17 cellular contexts compared by ENCODE assay signal in genomic region chr11:10902756-10903155, GRCh38. TPM values are rescaled to one million over a fixed set of nuclear protein-coding genes. Genes with fewer than 3 reads are reported as not detected.
DNase-seq lines count a peak whose midpoint lies in the region; ATAC-seq and TF ChIP-seq lines count a peak whose summit lies in the region.
"Had no signal": no experiment of that assay in that cellular context is flagged by ENCODE, and none has a peak within 500 bp of the region (broad histone marks: within the 10 kb centered on the region; RNA-seq: fewer than 3 reads in every experiment).

No MANE protein-coding gene starts in this region.

- H3K27ac ChIP-seq in psoas muscle (peak overlapping the region; percentile 91), upper lobe of left lung (peak overlapping the region in 1 of 4 donors; percentile 37)
- H3K27ac ChIP-seq: BLaER1, pancreas, SK-N-MC had no signal

- H3K27me3 ChIP-seq in psoas muscle (ENCODE audit: insufficient read depth in 3 of 3, low read length in 2 of 3): no peaks in the 10 kb centered on the region
- H3K27me3 ChIP-seq in upper lobe of left lung: no peaks in the 10 kb centered on the region
- H3K27me3 ChIP-seq: BLaER1, pancreas had no signal

- no peak overlapping the region for H3K4me3 Mint-ChIP-seq in dendritic cell treated with granulocyte-macrophage colony-stimulating factor and Interleukin-4, amounts not matched to agents 40 ng/mL and 50 ng/mL, for 4 days
- no peak overlapping the region for H3K4me3 Mint-ChIP-seq in effector memory CD8-positive, alpha-beta T cell
- H3K4me3 Mint-ChIP-seq: activated naive CD8-positive, alpha-beta T cell treated with anti-CD3 and anti-CD28 coated beads for 36 hours; H9; naive thymus-derived CD8-positive, alpha-beta T cell had no signal

- DNase-seq in AML-193 (lab: John Stamatoyannopoulos, UW) (peak; percentile 18 to 41), OCI-M1 (lab: John Stamatoyannopoulos, UW) (peak; percentile 51), psoas muscle (no peak), dermis blood vessel endothelial cell (no peak), upper lobe of left lung (no peak)
- no peak for DNase-seq in effector memory CD8-positive, alpha-beta T cell
- DNase-seq: activated naive CD8-positive, alpha-beta T cell treated with anti-CD3 and anti-CD28 coated beads for 36 hours; H9; islet precursor cell; naive thymus-derived CD8-positive, alpha-beta T cell; pancreas; stimulated activated naive CD8-positive, alpha-beta T cell treated with anti-CD3 and anti-CD28 coated beads, Interleukin-15, Interleukin-2, amounts not matched to agents 100 U/mL and 50 U/mL, for 24 hours had no signal

- H3K4me1 Mint-ChIP-seq in dendritic cell treated with granulocyte-macrophage colony-stimulating factor and Interleukin-4, amounts not matched to agents 40 ng/mL and 50 ng/mL, for 4 days (ENCODE audit: low read depth): peaks cover 62% of the 10 kb centered on the region
- peaks cover 0 to 3% of the 10 kb centered on the region in 2 donors for H3K4me1 Mint-ChIP-seq in effector memory CD8-positive, alpha-beta T cell (ENCODE audit: low read depth in 2 of 2)

- 89 to 94% (median 92%) methylated on average over 8 of the region's 8 CpGs for WGBS in psoas muscle, 3 donors
- 72 to 76% methylated on average over 8 of the region's 8 CpGs for WGBS in upper lobe of left lung, 2 donors

- no peaks in the 10 kb centered on the region for H3K9me3 Mint-ChIP-seq in dendritic cell treated with granulocyte-macrophage colony-stimulating factor and Interleukin-4, amounts not matched to agents 40 ng/mL and 50 ng/mL, for 4 days
- H3K9me3 Mint-ChIP-seq in effector memory CD8-positive, alpha-beta T cell: no peaks in the 10 kb centered on the region
- H3K9me3 Mint-ChIP-seq: activated naive CD8-positive, alpha-beta T cell treated with anti-CD3 and anti-CD28 coated beads for 36 hours; naive thymus-derived CD8-positive, alpha-beta T cell had no signal

- H3K4me1 ChIP-seq in psoas muscle (peaks cover 17% of the 10 kb centered on the region), upper lobe of left lung (peaks cover 23 to 41% (median 36%) of the 10 kb centered on the region in 4 donors)
- H3K4me1 ChIP-seq: BLaER1 had no signal

- peaks cover 5% of the 10 kb centered on the region for H3K36me3 Mint-ChIP-seq in dendritic cell treated with granulocyte-macrophage colony-stimulating factor and Interleukin-4, amounts not matched to agents 40 ng/mL and 50 ng/mL, for 4 days (ENCODE audit: low read depth)
- no peaks in the 10 kb centered on the region for H3K36me3 Mint-ChIP-seq in effector memory CD8-positive, alpha-beta T cell (ENCODE audit: insufficient read depth)
- H3K36me3 Mint-ChIP-seq: activated naive CD8-positive, alpha-beta T cell treated with anti-CD3 and anti-CD28 coated beads for 36 hours; naive thymus-derived CD8-positive, alpha-beta T cell had no signal

- no peak for TF ChIP-seq CTCF in psoas muscle (IDR thresholded peaks at IDR 0.05)
- TF ChIP-seq CTCF in upper lobe of left lung (IDR thresholded peaks at IDR 0.05): no peak

- H3K27me3 Mint-ChIP-seq in dendritic cell treated with granulocyte-macrophage colony-stimulating factor and Interleukin-4, amounts not matched to agents 40 ng/mL and 50 ng/mL, for 4 days: no peaks in the 10 kb centered on the region
- H3K27me3 Mint-ChIP-seq in effector memory CD8-positive, alpha-beta T cell: peaks cover 23 to 53% of the 10 kb centered on the region in 2 donors
- H3K27me3 Mint-ChIP-seq: activated naive CD8-positive, alpha-beta T cell treated with anti-CD3 and anti-CD28 coated beads for 36 hours had no signal

- TF ChIP-seq POLR2A in upper lobe of left lung (IDR thresholded peaks at IDR 0.05): no peak

- H3K27ac Mint-ChIP-seq in dendritic cell treated with granulocyte-macrophage colony-stimulating factor and Interleukin-4, amounts not matched to agents 40 ng/mL and 50 ng/mL, for 4 days: peak overlapping the region; percentile 93
- no peak overlapping the region for H3K27ac Mint-ChIP-seq in effector memory CD8-positive, alpha-beta T cell
- H3K27ac Mint-ChIP-seq: activated naive CD8-positive, alpha-beta T cell treated with anti-CD3 and anti-CD28 coated beads for 36 hours; H9 had no signal

- intact Hi-C loops in dendritic cell treated with granulocyte-macrophage colony-stimulating factor and Interleukin-4, amounts not matched to agents 40 ng/mL and 50 ng/mL, for 4 days (cut with micrococcal nuclease): no loop called here
- intact Hi-C loops in psoas muscle (cut with DNase I): loop anchor here in 1 of 2 donors (2.0 kb wide), 1 partner anchor 100 kb away; no protein-coding TSS in a partner anchor

- H3K9me3 ChIP-seq in psoas muscle: no peaks in the 10 kb centered on the region
- no peaks in the 10 kb centered on the region for H3K9me3 ChIP-seq in upper lobe of left lung
- H3K9me3 ChIP-seq: A549, BLaER1, pancreas had no signal

- H3K4me3 ChIP-seq in psoas muscle (no peak overlapping the region), upper lobe of left lung (no peak overlapping the region)
- H3K4me3 ChIP-seq: A549, BLaER1, pancreas, SK-N-MC had no signal

- no peaks in the 10 kb centered on the region for H3K36me3 ChIP-seq in psoas muscle (ENCODE audit: insufficient read depth in 1 of 2, low read depth in 1 of 2)
- no peaks in the 10 kb centered on the region for H3K36me3 ChIP-seq in upper lobe of left lung
- H3K36me3 ChIP-seq: BLaER1, pancreas had no signal

- ATAC-seq in psoas muscle (no peak), HG03097 (IDR thresholded peaks at IDR 0.05; ENCODE audit: low FRiP score, unreplicated experiment) (no peak), upper lobe of left lung (ENCODE audit: low FRiP score in 2 of 2) (no peak)
- ATAC-seq in effector memory CD8-positive, alpha-beta T cell (replicated peaks): no peak
- ATAC-seq: A549; naive thymus-derived CD8-positive, alpha-beta T cell; pancreas; stimulated activated naive CD8-positive, alpha-beta T cell treated with anti-CD3 and anti-CD28 coated beads, Interleukin-15, Interleukin-2, amounts not matched to agents 100 U/mL and 50 U/mL, for 24 hours had no signal

- TF ChIP-seq EP300 in upper lobe of left lung (IDR thresholded peaks at IDR 0.05): no peak

RNA-seq across cellular contexts. Expression of gene ZBED5, which starts 44.9 kb away (rescaled TPM):
- total RNA-seq in psoas muscle (10 to 100 TPM; 25.5 to 47.8 (median 29.4) TPM), dermis blood vessel endothelial cell (13.6 and 18.7 TPM in 2 replicates), upper lobe of left lung (10 to 100 TPM; 14.4 to 54.6 (median 36.7) TPM)
- 10 to 100 TPM; 20.0 to 39.6 (median 20.8) TPM for polyA plus RNA-seq in psoas muscle

Comparison
In these comparisons a context has a peak if more than half of its experiments do, and no peak if none do; other contexts are left out.
1. DNase-seq: peak in AML-193 (2 of 2) and OCI-M1 (single experiment); none in psoas muscle (0 of 2), effector memory CD8-positive, alpha-beta T cell (0 of 3), dermis blood vessel endothelial cell (single experiment) and upper lobe of left lung (0 of 2).